ENCODE assay signal across 8 cellular contexts in the genomic region with DNA sequence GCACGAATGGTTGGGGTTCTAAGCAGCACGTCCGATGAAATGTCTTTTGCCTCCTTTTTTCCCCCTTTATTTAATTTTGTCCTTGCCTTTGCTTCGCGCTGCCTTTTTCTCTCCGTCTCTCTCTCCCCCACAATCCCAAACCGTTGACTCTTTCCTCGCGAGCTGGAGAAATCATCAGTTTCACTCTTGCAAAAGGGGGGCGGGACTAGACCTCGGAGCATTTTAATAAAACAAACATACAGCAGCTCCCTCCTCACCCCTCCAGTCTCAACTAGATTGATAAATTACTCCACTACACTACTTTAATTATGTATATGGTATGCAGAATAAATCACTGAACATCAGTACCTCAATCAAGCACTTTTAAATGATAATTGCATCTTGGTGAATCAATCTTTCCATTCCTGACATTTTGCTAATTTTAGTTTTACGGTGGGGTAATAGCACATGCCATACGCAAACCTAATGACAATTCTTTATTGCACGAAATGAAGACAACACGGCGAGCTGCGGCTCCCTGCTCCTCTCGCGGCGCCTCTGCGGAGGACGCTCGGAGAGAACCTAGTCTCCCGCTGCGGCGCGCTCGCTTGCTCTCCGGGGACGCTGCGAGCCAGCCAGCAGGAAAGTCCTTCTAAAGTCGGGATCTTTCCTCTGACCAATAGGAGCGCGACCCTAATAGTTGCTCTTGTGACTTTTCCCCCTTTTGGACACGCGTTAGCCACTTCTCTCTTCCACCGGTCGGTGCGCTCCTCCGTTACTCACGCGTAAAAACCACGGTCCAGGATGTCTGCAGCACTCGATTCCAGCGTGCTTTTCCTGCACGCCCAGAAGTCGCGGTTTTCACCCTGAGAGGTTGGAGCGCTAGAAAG. TPM values are rescaled to one million over a fixed set of nuclear protein-coding genes. Genes with fewer than 3 reads are reported as not detected.
DNase-seq lines count a peak whose midpoint lies in the region; ATAC-seq and TF ChIP-seq lines count a peak whose summit lies in the region.

No MANE protein-coding gene starts in this region.

- H3K4me1 ChIP-seq in iPS-15b (ENCODE audit: control insufficient read depth, insufficient read depth, low read length) = peaks cover 6% of the 10 kb centered on the region

- peaks cover 72% of the 10 kb centered on the region for H3K27me3 ChIP-seq in iPS-15b (ENCODE audit: control insufficient read depth, insufficient read depth, low read length)

- DNase-seq in AG09309 (ENCODE audit: low read depth) = peak; percentile 33
- DNase-seq in T47D (ENCODE audit: low read depth in 1 of 2, low spot score in 1 of 2) = peak; percentile 46 to 56
- peak; percentile 50 for DNase-seq in renal cortical epithelial cell (ENCODE audit: low read depth)
- DNase-seq in NK-92 (lab: John Stamatoyannopoulos, UW; ENCODE audit: unreplicated experiment) = no peak

- H3K9me3 ChIP-seq in iPS-15b (ENCODE audit: control insufficient read depth, insufficient read depth, low read length) = no peaks in the 10 kb centered on the region

- ATAC-seq in GM18498 (IDR thresholded peaks at IDR 0.05; ENCODE audit: unreplicated experiment) (peak; percentile 24), HG03460 (IDR thresholded peaks at IDR 0.05; ENCODE audit: unreplicated experiment) (peak; percentile 18)

- in situ Hi-C loops in T47D (cut with HindIII; ENCODE audit: low pct_unique_long_range_greater_than_20kb, low sequenced_read_pairs) = no loop called here

- no peak for TF ChIP-seq CTCF in AG09309 (IDR thresholded peaks at IDR 0.05; ENCODE audit: control insufficient read depth, insufficient read depth, low read depth, low read length, missing control alignments)

- no peaks in the 10 kb centered on the region for H3K36me3 ChIP-seq in iPS-15b (ENCODE audit: control insufficient read depth, insufficient read depth, low read length)

- H3K4me3 ChIP-seq in AG09309 (ENCODE audit: control insufficient read depth, low read depth, low read length) = peak overlapping the region; percentile 66
- peak overlapping the region; percentile 81 for H3K4me3 ChIP-seq in iPS-15b (ENCODE audit: low read depth, low read length)

- H3K9ac ChIP-seq in iPS-15b (ENCODE audit: low read depth, low read length) = no peak overlapping the region

TF ChIP-seq in PFSK-1, 5 proteins besides CTCF, POLR2A, EP300 and RAD21:
- TF ChIP-seq FOXP2 (optimal IDR thresholded peaks at IDR 0.05; ENCODE audit: borderline replicate concordance, extremely low read depth, extremely low read length, insufficient read depth) = no peak
- no peak for TF ChIP-seq REST (IDR thresholded peaks at IDR 0.05; ENCODE audit: insufficient read depth in 1 of 2, low read depth in 2 of 2, low read length in 2 of 2)
- TF ChIP-seq TAF1 (IDR thresholded peaks at IDR 0.05; ENCODE audit: borderline replicate concordance, insufficient read depth, low read length) = peak; percentile 28; the same call in 1 of the 2 replicates
- no peak; the same call in none of the 2 replicates for TF ChIP-seq POLR2AphosphoS5 (IDR thresholded peaks at IDR 0.05; ENCODE audit: low read depth, low read length)

RNA-seq across cellular contexts. Expression of gene MEF2C, which starts 0.8 kb away (rescaled TPM):
- 13.4 TPM for polyA plus RNA-seq in PFSK-1 (2012; ENCODE audit: insufficient read length, low read depth)
- 1.8 and 8.3 TPM in 2 replicates for total RNA-seq in renal cortical epithelial cell
